ENCODE assay signal across 28 cellular contexts in the genomic region with DNA sequence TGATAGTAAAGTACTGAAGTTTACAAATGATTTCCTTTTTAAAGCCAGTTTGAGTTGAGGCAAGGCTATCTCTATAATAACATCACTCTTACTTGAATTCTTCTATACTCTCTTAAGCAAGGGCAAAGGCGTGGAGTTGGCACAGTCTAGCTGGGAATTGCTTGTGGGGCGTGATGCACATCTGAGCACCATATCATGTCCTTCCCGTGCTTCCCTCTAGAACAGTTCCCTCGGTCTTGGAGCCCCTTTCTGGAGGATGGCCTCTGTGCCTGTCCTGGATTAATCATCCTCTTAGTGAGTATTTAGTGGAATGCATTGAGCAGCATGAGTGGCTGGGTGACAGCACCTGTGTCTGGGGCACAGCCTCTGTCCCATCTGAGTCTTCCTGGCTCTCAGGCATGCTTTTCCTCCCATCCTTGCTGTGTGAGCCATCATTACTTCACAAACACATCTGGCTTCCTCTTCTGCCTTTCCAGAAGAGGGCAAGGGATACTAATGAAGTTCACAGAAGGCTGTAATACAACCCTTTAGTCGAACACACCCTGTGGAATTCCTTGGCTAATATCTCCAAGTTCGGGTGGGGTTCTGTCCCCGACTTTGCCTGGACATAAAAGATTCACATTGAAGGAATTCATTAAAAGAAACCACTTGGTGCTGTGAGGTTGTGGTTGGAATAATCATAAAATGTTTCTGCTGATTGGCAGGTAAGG.
"Had no signal": no experiment of that assay in that cellular context is flagged by ENCODE, and none has a peak within 500 bp of the region (broad histone marks: within the 10 kb centered on the region; RNA-seq: fewer than 3 reads in every experiment).

No MANE protein-coding gene starts in this region.

- H3K79me2 ChIP-seq: parathyroid adenoma had no signal

- ATAC-seq: naive thymus-derived CD4-positive, alpha-beta T cell; natural killer cell; psoas muscle; right cardiac atrium; right lobe of liver; stimulated activated naive B cell treated with anti-CD40 and anti-IgM and Interleukin-4, amounts not matched to agents 10 μg/mL and 1 μg/mL and 100 μg/mL, for 72 hours; stimulated activated naive CD8-positive, alpha-beta T cell treated with anti-CD3 and anti-CD28 coated beads, Interleukin-15, amount 100 ng/mL, for 72 hours; stimulated activated naive CD8-positive, alpha-beta T cell treated with anti-CD3 and anti-CD28 coated beads, Interleukin-15, Interleukin-2, amounts not matched to agents 100 U/mL and 50 U/mL, for 24 hours; upper lobe of right lung had no signal

- H3K36me3 ChIP-seq: neural progenitor cell, ovary, right lobe of liver, sigmoid colon, spleen, suprapubic skin, tibial artery, transverse colon, upper lobe of right lung, uterus had no signal

- H3K9me3 ChIP-seq: ovary, psoas muscle, right lobe of liver, sigmoid colon, spleen, suprapubic skin, testis, tibial artery, transverse colon, upper lobe of right lung, uterus had no signal

- H3K27ac ChIP-seq: neural progenitor cell, ovary, parathyroid adenoma, psoas muscle, right lobe of liver, sigmoid colon, spleen, suprapubic skin, testis, tibial artery, transverse colon, upper lobe of right lung, uterus had no signal

- H3K9ac ChIP-seq: neural progenitor cell, parathyroid adenoma had no signal

- H3K4me3 ChIP-seq: neural progenitor cell, ovary, psoas muscle, right lobe of liver, sigmoid colon, skin epidermis, smooth muscle cell, spleen, suprapubic skin, testis, tibial artery, transverse colon, upper lobe of right lung, uterus had no signal

- DNase-seq: naive thymus-derived CD4-positive, alpha-beta T cell; natural killer cell; occipital lobe; ovary; psoas muscle; right cardiac atrium; right lobe of liver; sigmoid colon; spleen; stimulated activated CD4-positive, alpha-beta T cell treated with anti-CD3 and anti-CD28 coated beads, Interleukin-12 subunit alpha, Interleukin-12 subunit beta, amount 100 ng/mL, for 4 hours; stimulated activated CD4-positive, alpha-beta T cell treated with anti-CD3 and anti-CD28 coated beads, Interleukin-1b, Interleukin-23, amount 100 ng/mL, for 48 hours; stimulated activated CD4-positive, alpha-beta T cell treated with anti-CD3 and anti-CD28 coated beads, Interleukin-4, amount 100 ng/mL, for 1 hour; stimulated activated CD4-positive, alpha-beta T cell treated with anti-CD3 and anti-CD28 coated beads, Interleukin-4, amount 100 ng/mL, for 4 hours; stimulated activated CD8-positive, alpha-beta memory T cell treated with anti-CD3 and anti-CD28 coated beads, Interleukin-4, amount 100 ng/mL, for 48 hours; stimulated activated naive B cell treated with anti-CD40 and anti-IgM and Interleukin-4, amounts not matched to agents 10 μg/mL and 1 μg/mL and 100 μg/mL, for 72 hours; stimulated activated naive CD8-positive, alpha-beta T cell treated with anti-CD3 and anti-CD28 coated beads, Interleukin-15, amount 100 ng/mL, for 72 hours; stimulated activated naive CD8-positive, alpha-beta T cell treated with anti-CD3 and anti-CD28 coated beads, Interleukin-15, Interleukin-2, amounts not matched to agents 100 U/mL and 50 U/mL, for 24 hours; substantia nigra; testis; tibial artery; transverse colon; upper lobe of right lung; uterus had no signal

- H3K27me3 ChIP-seq: neural progenitor cell, ovary, right lobe of liver, sigmoid colon, spleen, suprapubic skin, testis, tibial artery, transverse colon, upper lobe of right lung, uterus had no signal

- H3K4me1 ChIP-seq: neural progenitor cell, parathyroid adenoma, psoas muscle, right lobe of liver, sigmoid colon, spleen, suprapubic skin, testis, transverse colon, upper lobe of right lung, uterus had no signal

- H3K4me2 ChIP-seq: neural progenitor cell, smooth muscle cell had no signal

- H2AFZ ChIP-seq: neural progenitor cell, parathyroid adenoma had no signal
